ENCODE assay signal across 1 cellular context in the genomic region with DNA sequence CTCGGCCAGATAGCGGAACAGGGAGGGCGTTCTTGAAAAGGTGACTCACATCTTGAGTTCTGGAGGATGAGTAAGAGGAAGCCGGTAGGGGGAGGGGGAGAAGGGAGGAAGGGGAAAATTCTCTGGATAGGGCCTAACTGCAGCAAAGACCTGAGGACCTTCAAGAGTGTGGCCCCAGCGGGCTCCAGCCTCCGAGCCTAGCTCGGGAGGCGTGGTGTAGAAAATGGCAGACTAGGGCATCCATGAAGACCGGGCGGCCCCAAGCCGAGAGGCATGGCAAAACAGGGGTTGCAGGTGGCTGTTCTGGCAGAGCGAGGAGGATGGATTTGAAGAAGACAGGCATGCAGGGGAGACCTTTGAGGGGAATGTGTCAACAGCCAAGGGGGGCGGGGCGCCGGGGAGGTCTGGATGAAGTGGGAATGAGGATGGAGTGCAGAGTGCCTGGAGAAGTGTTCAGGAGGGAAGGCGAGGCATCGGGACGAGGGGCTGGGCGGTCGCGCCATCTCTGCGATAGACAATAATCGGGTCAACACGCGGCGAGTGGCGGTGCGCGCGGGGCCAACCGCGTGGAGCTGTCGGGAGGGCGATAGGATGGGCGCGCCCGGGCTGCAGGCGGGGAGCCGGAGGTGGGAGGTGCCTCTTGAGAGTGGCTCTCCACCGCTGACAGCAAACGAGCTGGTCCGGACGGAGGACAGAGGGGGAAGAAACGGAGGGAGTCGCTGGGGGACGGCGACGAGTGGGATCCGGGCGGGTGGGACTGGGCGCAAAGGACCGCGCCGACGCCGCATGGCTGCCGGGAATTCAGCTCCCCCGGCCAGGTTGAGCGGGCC.
TF ChIP-seq lines count a peak whose summit lies in the region.

No MANE protein-coding gene starts in this region.

TF ChIP-seq in HEK293, 187 proteins besides CTCF, POLR2A, EP300 and RAD21 (continued from another document):
- TF ChIP-seq, protein P1, sequence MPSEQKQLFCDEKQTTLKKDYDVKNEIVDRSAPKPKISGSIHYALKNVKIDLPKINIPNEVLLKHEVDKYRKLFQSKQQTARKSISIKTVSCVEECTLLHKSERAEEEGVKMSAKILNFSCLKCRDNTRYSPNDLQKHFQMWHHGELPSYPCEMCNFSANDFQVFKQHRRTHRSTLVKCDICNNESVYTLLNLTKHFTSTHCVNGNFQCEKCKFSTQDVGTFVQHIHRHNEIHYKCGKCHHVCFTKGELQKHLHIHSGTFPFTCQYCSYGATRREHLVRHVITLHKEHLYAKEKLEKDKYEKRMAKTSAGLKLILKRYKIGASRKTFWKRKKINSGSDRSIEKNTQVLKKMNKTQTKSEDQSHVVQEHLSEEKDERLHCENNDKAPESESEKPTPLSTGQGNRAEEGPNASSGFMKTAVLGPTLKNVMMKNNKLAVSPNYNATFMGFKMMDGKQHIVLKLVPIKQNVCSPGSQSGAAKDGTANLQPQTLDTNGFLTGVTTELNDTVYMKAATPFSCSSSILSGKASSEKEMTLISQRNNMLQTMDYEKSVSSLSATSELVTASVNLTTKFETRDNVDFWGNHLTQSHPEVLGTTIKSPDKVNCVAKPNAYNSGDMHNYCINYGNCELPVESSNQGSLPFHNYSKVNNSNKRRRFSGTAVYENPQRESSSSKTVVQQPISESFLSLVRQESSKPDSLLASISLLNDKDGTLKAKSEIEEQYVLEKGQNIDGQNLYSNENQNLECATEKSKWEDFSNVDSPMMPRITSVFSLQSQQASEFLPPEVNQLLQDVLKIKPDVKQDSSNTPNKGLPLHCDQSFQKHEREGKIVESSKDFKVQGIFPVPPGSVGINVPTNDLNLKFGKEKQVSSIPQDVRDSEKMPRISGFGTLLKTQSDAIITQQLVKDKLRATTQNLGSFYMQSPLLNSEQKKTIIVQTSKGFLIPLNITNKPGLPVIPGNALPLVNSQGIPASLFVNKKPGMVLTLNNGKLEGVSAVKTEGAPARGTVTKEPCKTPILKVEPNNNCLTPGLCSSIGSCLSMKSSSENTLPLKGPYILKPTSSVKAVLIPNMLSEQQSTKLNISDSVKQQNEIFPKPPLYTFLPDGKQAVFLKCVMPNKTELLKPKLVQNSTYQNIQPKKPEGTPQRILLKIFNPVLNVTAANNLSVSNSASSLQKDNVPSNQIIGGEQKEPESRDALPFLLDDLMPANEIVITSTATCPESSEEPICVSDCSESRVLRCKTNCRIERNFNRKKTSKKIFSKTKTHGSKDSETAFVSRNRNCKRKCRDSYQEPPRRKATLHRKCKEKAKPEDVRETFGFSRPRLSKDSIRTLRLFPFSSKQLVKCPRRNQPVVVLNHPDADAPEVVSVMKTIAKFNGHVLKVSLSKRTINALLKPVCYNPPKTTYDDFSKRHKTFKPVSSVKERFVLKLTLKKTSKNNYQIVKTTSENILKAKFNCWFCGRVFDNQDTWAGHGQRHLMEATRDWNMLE (tag by site-specific recombination; conservative IDR thresholded peaks at IDR 0.05; ENCODE audit: low read depth): no peak
- TF ChIP-seq ZNF768 (tag by site-specific recombination; IDR thresholded peaks at IDR 0.05): no peak
- no peak for TF ChIP-seq ZNF560 (tag by site-specific recombination; IDR thresholded peaks at IDR 0.05; ENCODE audit: borderline replicate concordance)
- TF ChIP-seq GLI2 (tag by site-specific recombination; IDR thresholded peaks at IDR 0.05; ENCODE audit: borderline replicate concordance, low read depth): no peak
- peak; percentile 61 for TF ChIP-seq ZFHX2 (tag by site-specific recombination; conservative IDR thresholded peaks at IDR 0.05)
- no peak for TF ChIP-seq ZBTB21 (tag by site-specific recombination; IDR thresholded peaks at IDR 0.05)
- no peak for TF ChIP-seq MEIS1 (CRISPR knock-in tag; IDR thresholded peaks at IDR 0.05; ENCODE audit: borderline replicate concordance)
- no peak for TF ChIP-seq ZNF791 (tag by site-specific recombination; IDR thresholded peaks at IDR 0.05)
- TF ChIP-seq TCF7L2 (IDR thresholded peaks at IDR 0.05; ENCODE audit: borderline replicate concordance, low read depth, low read length): no peak
- TF ChIP-seq WT1 (tag by site-specific recombination; IDR thresholded peaks at IDR 0.05): peak; percentile 60
- no peak for TF ChIP-seq ZNF121 (tag by site-specific recombination; IDR thresholded peaks at IDR 0.05)
- TF ChIP-seq ZNF2 (tag by site-specific recombination; IDR thresholded peaks at IDR 0.05): peak; percentile 74; the same call in 1 of the 2 replicates
- 0 out of 2 replicates have a peak, but pooled peaks have one; percentile 71 for TF ChIP-seq ZXDB (tag by site-specific recombination; IDR thresholded peaks at IDR 0.05)
- TF ChIP-seq REPIN1 (tag by site-specific recombination; IDR thresholded peaks at IDR 0.05; ENCODE audit: low read depth): 0 out of 2 replicates have a peak, but pooled peaks have one; percentile 9
- peak; percentile 57 for TF ChIP-seq ZNF692 (tag by site-specific recombination; IDR thresholded peaks at IDR 0.05)
- TF ChIP-seq, protein P2, sequence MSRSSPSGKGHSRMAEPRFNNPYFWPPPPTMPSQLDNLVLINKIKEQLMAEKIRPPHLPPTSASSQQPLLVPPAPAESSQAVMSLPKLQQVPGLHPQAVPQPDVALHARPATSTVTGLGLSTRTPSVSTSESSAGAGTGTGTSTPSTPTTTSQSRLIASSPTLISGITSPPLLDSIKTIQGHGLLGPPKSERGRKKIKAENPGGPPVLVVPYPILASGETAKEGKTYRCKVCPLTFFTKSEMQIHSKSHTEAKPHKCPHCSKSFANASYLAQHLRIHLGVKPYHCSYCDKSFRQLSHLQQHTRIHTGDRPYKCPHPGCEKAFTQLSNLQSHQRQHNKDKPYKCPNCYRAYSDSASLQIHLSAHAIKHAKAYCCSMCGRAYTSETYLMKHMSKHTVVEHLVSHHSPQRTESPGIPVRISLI (tag by site-specific recombination; IDR thresholded peaks at IDR 0.05): no peak
- peak; percentile 96 for TF ChIP-seq GLIS1 (tag by site-specific recombination; IDR thresholded peaks at IDR 0.05)
- TF ChIP-seq ZNF629 (tag by site-specific recombination; IDR thresholded peaks at IDR 0.05): peak; percentile 81
- TF ChIP-seq ZNF341 (tag by site-specific recombination; IDR thresholded peaks at IDR 0.05; ENCODE audit: low read depth): peak; percentile 98
- peak; percentile 20; the same call in 1 of the 2 replicates for TF ChIP-seq ZNF324 (tag by site-specific recombination; IDR thresholded peaks at IDR 0.05)
- peak; percentile 59; the same call in 1 of the 2 replicates for TF ChIP-seq YY1 (tag by site-specific recombination; IDR thresholded peaks at IDR 0.05)
- no peak for TF ChIP-seq ZNF112 (tag by site-specific recombination; IDR thresholded peaks at IDR 0.05)
- no peak for TF ChIP-seq ZNF707 (tag by site-specific recombination; IDR thresholded peaks at IDR 0.05)
- no peak for TF ChIP-seq ZNF776 (tag by site-specific recombination; IDR thresholded peaks at IDR 0.05; ENCODE audit: borderline replicate concordance)
- TF ChIP-seq ZBTB8A (tag by site-specific recombination; IDR thresholded peaks at IDR 0.05): peak; percentile 94
- TF ChIP-seq ZSCAN5A (tag by site-specific recombination; IDR thresholded peaks at IDR 0.05): peak; percentile 47; the same call in 1 of the 2 replicates
- peak; percentile 84 for TF ChIP-seq ZFP37 (tag by site-specific recombination; IDR thresholded peaks at IDR 0.05)
- 0 out of 2 replicates have a peak, but pooled peaks have one; percentile 50 for TF ChIP-seq ZBTB48 (tag by site-specific recombination; IDR thresholded peaks at IDR 0.05)
- TF ChIP-seq KLF1 (tag by site-specific recombination; IDR thresholded peaks at IDR 0.05): peak; percentile 72
- no peak for TF ChIP-seq ZNF157 (tag by site-specific recombination; IDR thresholded peaks at IDR 0.05)
- TF ChIP-seq BCL6B (tag by site-specific recombination; IDR thresholded peaks at IDR 0.05): no peak
- no peak for TF ChIP-seq ZNF585B (tag by site-specific recombination; IDR thresholded peaks at IDR 0.05)
- peak; percentile 64 for TF ChIP-seq KLF17 (tag by site-specific recombination; IDR thresholded peaks at IDR 0.05)
- TF ChIP-seq ZNF23 (tag by site-specific recombination; IDR thresholded peaks at IDR 0.05; ENCODE audit: borderline replicate concordance): no peak
- TF ChIP-seq YY2 (tag by site-specific recombination; IDR thresholded peaks at IDR 0.05): peak; percentile 72
